Comparison of ENCODE assay signal across 11 cellular contexts in genomic region chr5:176466245-176466871, GRCh38. TPM values are rescaled to one million over a fixed set of nuclear protein-coding genes. Genes with fewer than 3 reads are reported as not detected.
DNase-seq lines count a peak whose midpoint lies in the region; ATAC-seq and TF ChIP-seq lines count a peak whose summit lies in the region.
"Had no signal": no experiment of that assay in that cellular context is flagged by ENCODE, and none has a peak within 500 bp of the region (broad histone marks: within the 10 kb centered on the region; RNA-seq: fewer than 3 reads in every experiment).

No MANE protein-coding gene starts in this region.

- intact Hi-C loops in uterus (cut with DNase I; ENCODE audit: low total_unique reads) = no loop called here

- H3K4me3 ChIP-seq in ACC112 (ENCODE audit: low read depth, low read length) = peak overlapping the region; percentile 35; the same call in 1 of the 2 replicates
- H3K4me3 ChIP-seq in adipocyte (ENCODE audit: low read length) = peak overlapping the region; percentile 14
- H3K4me3 ChIP-seq in uterus = no peak overlapping the region

- no peak overlapping the region for H2AFZ ChIP-seq in ACC112 (ENCODE audit: low read length, unreplicated experiment)

- H3K79me2 ChIP-seq in ACC112 (ENCODE audit: control insufficient read depth, insufficient read depth, low read length, unreplicated experiment) = peaks cover 82% of the 10 kb centered on the region

- H3K9me3 ChIP-seq in adipocyte (ENCODE audit: control insufficient read depth, low read length) = no peaks in the 10 kb centered on the region
- no peaks in the 10 kb centered on the region for H3K9me3 ChIP-seq in uterus

- DNase-seq in HPDE6-E6E7 (ENCODE audit: extremely low spot score) = peak; percentile 16
- peak; percentile 86 for DNase-seq in adipocyte (ENCODE audit: low read depth)
- DNase-seq in left lobe of liver (ENCODE audit: low spot score) = peak; percentile 52
- DNase-seq in GM10266 (ENCODE audit: extremely low spot score) = no peak
- no peak for DNase-seq in uterus
- no peak for DNase-seq in NCI-H1105 treated with DMSO at 0.1 percent for 48 hours (lab: John Stamatoyannopoulos, UW)
- no peak for DNase-seq in cerebellar cortex (ENCODE audit: low spot score)
- DNase-seq: CD4-positive, alpha-beta T cell; cortex of kidney; stimulated activated CD4-positive, alpha-beta T cell treated with anti-CD3 and anti-CD28 coated beads, Interleukin-2, amount 100 ng/mL, for 24 hours had no signal

- TF ChIP-seq POLR2A in uterus (IDR thresholded peaks at IDR 0.05) = no peak

- H3K27me3 ChIP-seq in ACC112 (ENCODE audit: insufficient read depth, low read length) (no peaks in the 10 kb centered on the region), adipocyte (replicated peaks; ENCODE audit: control insufficient read depth, insufficient read depth, low read length) (no peaks in the 10 kb centered on the region), uterus (no peaks in the 10 kb centered on the region)

- H3K36me3 ChIP-seq in ACC112 (ENCODE audit: insufficient read depth, low read length) (peaks cover 4% of the 10 kb centered on the region; the same call in 1 of the 2 replicates), adipocyte (ENCODE audit: control insufficient read depth, insufficient read depth, low read length, severe bottlenecking) (peaks cover 13% of the 10 kb centered on the region), uterus (no peaks in the 10 kb centered on the region)

- peak; percentile 72 for ATAC-seq in left lobe of liver

- peaks cover 16% of the 10 kb centered on the region for H3K4me1 ChIP-seq in ACC112 (ENCODE audit: control insufficient read depth, insufficient read depth, low read length, unreplicated experiment)
- H3K4me1 ChIP-seq in adipocyte (ENCODE audit: control insufficient read depth, insufficient read depth, low read length) = peaks cover 43% of the 10 kb centered on the region
- no peaks in the 10 kb centered on the region for H3K4me1 ChIP-seq in uterus

- no peak for TF ChIP-seq CTCF in GM10266 (IDR thresholded peaks at IDR 0.05; ENCODE audit: control insufficient read depth, insufficient read depth, low read depth, missing control alignments)
- TF ChIP-seq CTCF in uterus (IDR thresholded peaks at IDR 0.05) = no peak

- H3K27ac ChIP-seq in ACC112 (ENCODE audit: low read depth, low read length) = peak overlapping the region; percentile 42
- H3K27ac ChIP-seq in uterus = no peak overlapping the region

- no peak overlapping the region for H3K9ac ChIP-seq in adipocyte (ENCODE audit: low read length)

RNA-seq across cellular contexts. Expression of gene FAF2, which starts 18.2 kb away (rescaled TPM):
- total RNA-seq in left lobe of liver = 16.5 TPM
- 10 to 100 TPM; 12.3 to 47.8 (median 32.5) TPM for total RNA-seq in uterus

RNA-seq across cellular contexts. Expression of gene CLTB, which starts 50.0 kb away (rescaled TPM):
- 37.3 TPM for total RNA-seq in left lobe of liver
- 100 to 1,000 TPM in 1 of 4 donors, 10 to 100 TPM in 3; 34.7 to 162 (median 63.4) TPM for total RNA-seq in uterus

Comparison
In these comparisons a context has a peak if more than half of its experiments do, and no peak if none do; other contexts are left out.
1. H3K4me3 ChIP-seq: peak in ACC112 (single experiment) and adipocyte (single experiment); none in uterus (0 of 2).
2. DNase-seq: peak in HPDE6-E6E7 (single experiment), adipocyte (single experiment) and left lobe of liver (single experiment); none in GM10266 (single experiment), uterus (0 of 2), NCI-H1105 treated with DMSO at 0.1 percent for 48 hours (single experiment) and cerebellar cortex (single experiment).